21 cellular contexts compared by ENCODE assay signal in the genomic region with DNA sequence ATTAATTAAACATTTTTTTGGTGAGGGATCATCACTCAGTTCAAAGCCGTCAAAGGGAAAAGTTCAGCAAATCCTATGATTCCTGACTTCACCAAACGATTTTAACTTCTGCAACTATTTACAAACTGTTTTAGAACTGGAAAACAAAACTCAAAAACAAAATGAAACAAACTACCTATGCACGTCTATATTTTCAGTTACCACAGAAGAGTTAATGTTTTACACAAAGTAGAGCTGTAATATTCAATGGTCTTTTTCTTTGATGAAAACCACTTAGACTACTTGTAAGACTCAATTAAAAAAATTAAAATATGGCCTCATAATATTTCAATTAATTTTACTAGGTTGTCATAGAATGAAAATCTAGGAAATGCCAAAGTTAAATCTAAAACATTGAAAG.
A peak's percentile ranks its signal among the peaks of the same experiment; 100 is the strongest.
DNase-seq lines count a peak whose midpoint lies in the region; ATAC-seq lines count a peak whose summit lies in the region.
"Had no signal": no experiment of that assay in that cellular context is flagged by ENCODE, and none has a peak within 500 bp of the region (broad histone marks: within the 10 kb centered on the region; RNA-seq: fewer than 3 reads in every experiment).

No MANE protein-coding gene starts in this region.

- no peaks in the 10 kb centered on the region for H3K27me3 ChIP-seq in SJCRH30
- H3K27me3 ChIP-seq: body of pancreas, neutrophil, SJSA1 had no signal

- H3K9me3 ChIP-seq in SJCRH30 (replicated peaks) = no peaks in the 10 kb centered on the region
- H3K9me3 ChIP-seq: body of pancreas, HAP-1, neutrophil, SJSA1 had no signal

- no peak overlapping the region for H3K4me3 ChIP-seq in SJCRH30
- H3K4me3 ChIP-seq: body of pancreas, HAP-1, SJSA1 had no signal

- H3K36me3 ChIP-seq in SJCRH30 = no peaks in the 10 kb centered on the region
- H3K36me3 ChIP-seq: HAP-1, neutrophil, SJSA1 had no signal

- H3K27ac ChIP-seq in SJCRH30 = no peak overlapping the region
- H3K27ac ChIP-seq: 22Rv1, body of pancreas, neutrophil, SJSA1 had no signal

- peak; percentile 69 for ATAC-seq in GM18498 (IDR thresholded peaks at IDR 0.05; ENCODE audit: unreplicated experiment)
- peak; percentile 63 for ATAC-seq in GM19438 (IDR thresholded peaks at IDR 0.05; ENCODE audit: low read depth, unreplicated experiment)
- ATAC-seq in HG02798 (IDR thresholded peaks at IDR 0.05; ENCODE audit: poor library complexity, unreplicated experiment) = peak; percentile 45
- peak; percentile 54 for ATAC-seq in HG03457 (IDR thresholded peaks at IDR 0.05; ENCODE audit: unreplicated experiment)
- ATAC-seq: activated CD8-positive, alpha-beta T cell treated with anti-CD3 and anti-CD28 coated beads for 36 hours; body of pancreas had no signal

- DNase-seq in OCI-M2 (lab: John Stamatoyannopoulos, UW; ENCODE audit: unreplicated experiment) (no peak), NCI-H1694 (lab: John Stamatoyannopoulos, UW) (no peak), SJCRH30 (no peak), NCI-H1930 (lab: John Stamatoyannopoulos, UW) (no peak)
- DNase-seq: activated CD4-positive, alpha-beta T cell treated with anti-CD3 and anti-CD28 coated beads for 1 hour; activated CD8-positive, alpha-beta T cell treated with anti-CD3 and anti-CD28 coated beads for 36 hours; activated effector memory CD4-positive, alpha-beta T cell treated with anti-CD3 and anti-CD28 coated beads, Interleukin-2, amount 50 U/mL, for 16 hours; body of pancreas; CD4-positive, alpha-beta memory T cell; head of caudate nucleus; NCI-H187 treated with DMSO at 0.1 percent for 48 hours; NCI-H526 treated with DMSO at 0.1 percent for 48 hours; trophoblast cell had no signal

- H3K4me1 ChIP-seq in SJCRH30 = peaks cover 27% of the 10 kb centered on the region
- H3K4me1 ChIP-seq: body of pancreas, SJSA1 had no signal
